9 cellular contexts compared by ENCODE assay signal in the genomic region with DNA sequence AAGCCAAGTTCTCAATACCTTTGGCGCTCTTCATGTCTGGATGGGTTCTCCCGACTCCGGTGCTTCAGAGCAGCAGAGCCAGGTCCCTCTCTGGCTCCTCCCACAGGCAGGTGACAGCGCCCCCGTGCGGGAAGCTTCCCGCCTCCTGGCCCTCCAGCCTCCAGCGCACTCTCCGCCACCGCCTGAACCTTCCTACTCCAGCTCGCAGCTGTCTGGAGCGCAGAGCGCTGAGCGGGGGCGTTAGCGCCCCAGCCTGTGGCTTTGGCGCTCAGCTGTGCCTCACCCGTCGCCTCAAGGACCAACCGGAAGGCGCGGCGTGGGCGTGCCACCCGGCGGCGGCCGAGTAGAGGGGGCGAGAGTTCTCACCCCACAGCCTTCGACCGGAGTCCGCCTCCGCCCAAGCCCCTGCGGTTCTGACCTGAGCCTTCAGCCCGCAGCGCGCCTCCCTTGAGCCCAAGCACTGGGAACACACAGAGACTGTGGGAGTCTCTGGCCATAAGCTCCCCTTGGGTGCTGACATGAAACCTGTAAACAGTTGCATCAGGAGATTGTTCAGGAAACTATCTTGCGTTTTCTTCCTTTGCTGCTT. TPM values are rescaled to one million over a fixed set of nuclear protein-coding genes. Genes with fewer than 3 reads are reported as not detected.
DNase-seq lines count a peak whose midpoint lies in the region; ATAC-seq and TF ChIP-seq lines count a peak whose summit lies in the region.
"Had no signal": no experiment of that assay in that cellular context is flagged by ENCODE, and none has a peak within 500 bp of the region (broad histone marks: within the 10 kb centered on the region; RNA-seq: fewer than 3 reads in every experiment).

A gene with protein sequence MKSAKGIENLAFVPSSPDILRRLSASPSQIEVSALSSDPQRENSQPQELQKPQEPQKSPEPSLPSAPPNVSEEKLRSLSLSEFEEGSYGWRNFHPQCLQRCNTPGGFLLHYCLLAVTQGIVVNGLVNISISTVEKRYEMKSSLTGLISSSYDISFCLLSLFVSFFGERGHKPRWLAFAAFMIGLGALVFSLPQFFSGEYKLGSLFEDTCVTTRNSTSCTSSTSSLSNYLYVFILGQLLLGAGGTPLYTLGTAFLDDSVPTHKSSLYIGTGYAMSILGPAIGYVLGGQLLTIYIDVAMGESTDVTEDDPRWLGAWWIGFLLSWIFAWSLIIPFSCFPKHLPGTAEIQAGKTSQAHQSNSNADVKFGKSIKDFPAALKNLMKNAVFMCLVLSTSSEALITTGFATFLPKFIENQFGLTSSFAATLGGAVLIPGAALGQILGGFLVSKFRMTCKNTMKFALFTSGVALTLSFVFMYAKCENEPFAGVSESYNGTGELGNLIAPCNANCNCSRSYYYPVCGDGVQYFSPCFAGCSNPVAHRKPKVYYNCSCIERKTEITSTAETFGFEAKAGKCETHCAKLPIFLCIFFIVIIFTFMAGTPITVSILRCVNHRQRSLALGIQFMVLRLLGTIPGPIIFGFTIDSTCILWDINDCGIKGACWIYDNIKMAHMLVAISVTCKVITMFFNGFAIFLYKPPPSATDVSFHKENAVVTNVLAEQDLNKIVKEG (minus strand): TSS at position 56 of the 589 bp plus-strand sequence. CDS start 22 bp downstream, at position 34.

- in situ Hi-C loops in GM18951 (cut with MboI; ENCODE audit: low sequenced_read_pairs, unreplicated experiment): no loop called here

- peak within 1 kb of the TSS; percentile 95 for H3K27ac Mint-ChIP-seq in endothelial cell (ENCODE audit: unreplicated experiment)

- peak within 1 kb of the TSS; percentile 76 for H3K4me3 ChIP-seq in ACC112 (ENCODE audit: low read depth, low read length)
- H3K4me3 ChIP-seq in mononuclear cell (ENCODE audit: low read length): peak within 1 kb of the TSS; percentile 75
- H3K4me3 ChIP-seq: BLaER1 had no signal

- H3K36me3 ChIP-seq in ACC112 (ENCODE audit: insufficient read depth, low read length): no peaks in the 10 kb centered on the region
- H3K36me3 ChIP-seq: BLaER1 had no signal

- no peaks in the 10 kb centered on the region for H3K36me3 Mint-ChIP-seq in endothelial cell (ENCODE audit: low read depth, unreplicated experiment)

- DNase-seq in NCI-H460 (ENCODE audit: extremely low read depth, low read depth): peak; percentile 67
- peak; percentile 32 to 56 (median 39) for DNase-seq in activated CD8-positive, alpha-beta memory T cell treated with anti-CD3 and anti-CD28 coated beads for 48 hours (ENCODE audit: low read depth in 2 of 3, low spot score in 2 of 3)
- peak; percentile 97 for DNase-seq in endothelial cell (ENCODE audit: low spot score)
- DNase-seq in stimulated activated CD8-positive, alpha-beta memory T cell treated with anti-CD3 and anti-CD28 coated beads, Interleukin-15, amount 100 ng/mL, for 24 hours (ENCODE audit: low read depth): peak; percentile 26

- peak; percentile 96 for ATAC-seq in HG03159 (IDR thresholded peaks at IDR 0.05; ENCODE audit: unreplicated experiment)

- peak within 1 kb of the TSS; percentile 92 for H3K4me3 Mint-ChIP-seq in endothelial cell (ENCODE audit: unreplicated experiment)

- no peaks in the 10 kb centered on the region for H3K9me3 Mint-ChIP-seq in endothelial cell (ENCODE audit: unreplicated experiment)

- H2AFZ ChIP-seq in ACC112 (ENCODE audit: low read length, unreplicated experiment): peak within 1 kb of the TSS; percentile 91

- TF ChIP-seq CTCF in endothelial cell (IDR thresholded peaks at IDR 0.05; ENCODE audit: unreplicated experiment): peak; percentile 70

- H3K27me3 ChIP-seq in ACC112 (ENCODE audit: insufficient read depth, low read length) (peaks cover 5% of the 10 kb centered on the region), mononuclear cell (ENCODE audit: insufficient read depth, low read length) (no peaks in the 10 kb centered on the region)
- H3K27me3 ChIP-seq: BLaER1 had no signal

- peaks cover 23% of the 10 kb centered on the region for H3K4me1 Mint-ChIP-seq in endothelial cell (ENCODE audit: unreplicated experiment)

- H3K9me3 ChIP-seq in mononuclear cell (ENCODE audit: low read depth, low read length): no peaks in the 10 kb centered on the region

- no peaks in the 10 kb centered on the region for H3K79me2 ChIP-seq in ACC112 (ENCODE audit: control insufficient read depth, insufficient read depth, low read length, unreplicated experiment)

- peaks cover 2% of the 10 kb centered on the region for H3K27me3 Mint-ChIP-seq in endothelial cell (ENCODE audit: unreplicated experiment)

- H3K27ac ChIP-seq in ACC112 (ENCODE audit: low read depth, low read length): no peak within 1 kb of the TSS
- H3K27ac ChIP-seq: BLaER1 had no signal

- TF ChIP-seq POLR2A in GM18951 (IDR thresholded peaks at IDR 0.05; ENCODE audit: extremely low read depth, insufficient read depth, insufficient read length): peak; percentile 54

- no peaks in the 10 kb centered on the region for H3K4me1 ChIP-seq in ACC112 (ENCODE audit: control insufficient read depth, insufficient read depth, low read length, unreplicated experiment)
- H3K4me1 ChIP-seq in mononuclear cell (ENCODE audit: insufficient read depth, low read length): peaks cover 45% of the 10 kb centered on the region
- H3K4me1 ChIP-seq: BLaER1 had no signal

RNA-seq across cellular contexts. Expression of the gene that starts here (rescaled TPM):
- 0.03 and 0.05 TPM in 2 replicates for total RNA-seq in NCI-H460 (2014; rRNA removed; shearing (Covaris generic))
- polyA plus RNA-seq in NCI-H460 (2014; cell fraction: nucleus; rRNA removed): 0.07 TPM in 1 of 2 replicates, not detected in the other
- total RNA-seq in endothelial cell (ENCODE audit: unreplicated experiment) (18.0 TPM), mononuclear cell (1.9 TPM)

Comparison
In these comparisons a context has a peak if more than half of its experiments do, and no peak if none do; other contexts are left out.
1. Peak in DNase-seq in NCI-H460; RNA of the gene not detected or under 1 TPM.
2. DNase-seq: peak in every context shown above with its lines; median percentile 97 in endothelial cell; 67 in NCI-H460; 39 in activated CD8-positive, alpha-beta memory T cell treated with anti-CD3 and anti-CD28 coated beads for 48 hours; 26 in stimulated activated CD8-positive, alpha-beta memory T cell treated with anti-CD3 and anti-CD28 coated beads, Interleukin-15, amount 100 ng/mL, for 24 hours.